23 cellular contexts compared by ENCODE assay signal in genomic region chr18:7723558-7723957, GRCh38.
A peak's percentile ranks its signal among the peaks of the same experiment; 100 is the strongest.
DNase-seq lines count a peak whose midpoint lies in the region; ATAC-seq, FAIRE-seq and TF ChIP-seq lines count a peak whose summit lies in the region.
"Had no signal": no experiment of that assay in that cellular context is flagged by ENCODE, and none has a peak within 500 bp of the region (broad histone marks: within the 10 kb centered on the region; RNA-seq: fewer than 3 reads in every experiment).

No MANE protein-coding gene starts in this region.

- FAIRE-seq in GM19239 (lab: Jason Lieb, UNC): no peak

- TF ChIP-seq CTCF in chondrocyte (IDR thresholded peaks at IDR 0.05) (no peak), nephron progenitor cell (IDR thresholded peaks at IDR 0.05) (no peak)

- ATAC-seq in HG03175 (IDR thresholded peaks at IDR 0.05; ENCODE audit: unreplicated experiment): no peak
- no peak for ATAC-seq in GM18502 (IDR thresholded peaks at IDR 0.05; ENCODE audit: poor library complexity, unreplicated experiment)
- ATAC-seq: Right ventricle myocardium inferior had no signal

- H3K27me3 Mint-ChIP-seq in chondrocyte (ENCODE audit: low read depth) (no peaks in the 10 kb centered on the region), nephron progenitor cell (ENCODE audit: low read depth, poor library complexity) (peaks cover 2% of the 10 kb centered on the region)
- H3K27me3 Mint-ChIP-seq: CD8-positive, alpha-beta memory T cell; IgD-negative memory B cell had no signal

- peak; percentile 53 for DNase-seq in ELF-1 (ENCODE audit: low read depth, low spot score)
- DNase-seq in chondrocyte (ENCODE audit: low spot score): no peak
- DNase-seq in iPS-NIHi7 (ENCODE audit: extremely low spot score): peak; percentile 41
- no peak for DNase-seq in nephron progenitor cell
- DNase-seq in GM19239 (ENCODE audit: insufficient read length, low spot score): no peak
- DNase-seq in activated T-cell treated with anti-CD3 and anti-CD28 coated beads, Interleukin-2, amount 50 U/mL, for 1 hour: no peak
- DNase-seq: 8988T; ACHN; BE2C; Calu3; CD8-positive, alpha-beta memory T cell; DND-41; HFFc6; MM.1S; NCI-H1694; NCI-H2029 treated with DMSO at 0.1 percent for 48 hours; NCI-H526 treated with DMSO at 0.1 percent for 48 hours; PC-9 had no signal

- peaks cover 1% of the 10 kb centered on the region for H3K9me3 Mint-ChIP-seq in chondrocyte (ENCODE audit: low read depth)
- H3K9me3 Mint-ChIP-seq in nephron progenitor cell: peaks cover under 1% of the 10 kb centered on the region
- H3K9me3 Mint-ChIP-seq: HFFc6 had no signal

- H3K4me3 Mint-ChIP-seq in chondrocyte (ENCODE audit: unreplicated experiment) (no peak overlapping the region), nephron progenitor cell (no peak overlapping the region)
- H3K4me3 Mint-ChIP-seq: CD14-positive monocyte; CD8-positive, alpha-beta memory T cell; HFFc6; IgD-negative memory B cell had no signal

- peak overlapping the region; percentile 23 for H3K27ac Mint-ChIP-seq in chondrocyte (ENCODE audit: unreplicated experiment)
- peak overlapping the region; percentile 7 for H3K27ac Mint-ChIP-seq in nephron progenitor cell
- H3K27ac Mint-ChIP-seq: CD14-positive monocyte; CD8-positive, alpha-beta memory T cell; HFFc6; IgD-negative memory B cell had no signal

- H3K36me3 Mint-ChIP-seq in chondrocyte (ENCODE audit: low read depth) (no peaks in the 10 kb centered on the region), nephron progenitor cell (ENCODE audit: low read depth) (no peaks in the 10 kb centered on the region)
- H3K36me3 Mint-ChIP-seq: CD14-positive monocyte; CD8-positive, alpha-beta memory T cell; IgD-negative memory B cell had no signal

- H3K4me1 Mint-ChIP-seq in chondrocyte (ENCODE audit: low read depth): peaks cover 54% of the 10 kb centered on the region
- peaks cover 17% of the 10 kb centered on the region for H3K4me1 Mint-ChIP-seq in nephron progenitor cell
- H3K4me1 Mint-ChIP-seq: CD14-positive monocyte; CD8-positive, alpha-beta memory T cell; IgD-negative memory B cell had no signal

Comparison
In these comparisons a context has a peak if more than half of its experiments do, and no peak if none do; other contexts are left out.
1. DNase-seq: peak in ELF-1 (single experiment) and iPS-NIHi7 (single experiment); none in chondrocyte (single experiment), nephron progenitor cell (single experiment), GM19239 (single experiment) and activated T-cell treated with anti-CD3 and anti-CD28 coated beads, Interleukin-2, amount 50 U/mL, for 1 hour (single experiment).